Comparison of ENCODE assay signal across 8 cellular contexts in the genomic region with DNA sequence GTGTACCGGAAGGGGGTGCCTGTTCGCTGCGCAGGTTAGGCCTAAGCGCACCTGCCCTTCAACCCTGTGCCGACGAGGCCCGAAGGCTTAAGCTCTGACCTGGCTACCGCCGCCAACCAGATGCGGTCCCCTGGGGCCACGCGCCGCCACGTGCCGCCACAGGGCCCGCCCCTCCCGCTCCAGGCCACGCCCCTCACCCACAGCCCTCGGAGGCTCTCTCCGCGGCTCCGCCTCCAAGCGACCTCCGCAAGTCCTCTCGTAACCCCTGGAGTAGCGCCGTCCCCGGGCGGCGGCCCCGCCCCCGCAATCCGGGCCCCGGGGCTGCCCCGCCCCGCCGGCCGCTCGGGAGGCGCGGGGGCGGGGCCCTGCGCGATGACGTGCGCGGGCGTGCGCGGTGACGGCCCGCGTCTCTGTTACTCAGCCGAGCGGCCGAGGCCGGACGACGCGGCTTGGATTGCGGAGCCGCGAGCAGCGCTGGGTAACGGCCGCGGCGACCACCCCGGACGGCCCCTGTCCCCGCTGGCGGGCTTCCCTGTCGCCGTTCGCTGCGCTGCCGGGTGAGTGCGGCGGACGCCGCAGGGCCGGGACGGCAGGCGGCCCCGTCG. TPM values are rescaled to one million over a fixed set of nuclear protein-coding genes. Genes with fewer than 3 reads are reported as not detected.
A peak's percentile ranks its signal among the peaks of the same experiment; 100 is the strongest.
DNase-seq lines count a peak whose midpoint lies in the region; ATAC-seq and TF ChIP-seq lines count a peak whose summit lies in the region.

A gene (plus strand): TSS at position 413 of the 605 bp plus-strand sequence. CDS start 94,984 bp downstream, outside the sequence.

- H3K27me3 Mint-ChIP-seq in GM23338 (ENCODE audit: insufficient read depth, low read depth, poor library complexity) = peaks cover 2% of the 10 kb centered on the region
- peaks cover 0 to 2% (median 0%) of the 10 kb centered on the region in 5 donors for H3K27me3 Mint-ChIP-seq in naive thymus-derived CD4-positive, alpha-beta T cell
- peaks cover 0 to 4% of the 10 kb centered on the region in 2 donors for H3K27me3 Mint-ChIP-seq in stimulated activated naive B cell treated with anti-CD40 and anti-IgM and Interleukin-4, amounts not matched to agents 10 μg/mL and 1 μg/mL and 100 μg/mL, for 72 hours

- POLR2A ChIA-PET in naive thymus-derived CD4-positive, alpha-beta T cell (lab: Charles Lee) = interaction anchor here (0.6 kb wide), 1 partner anchor 15 kb away, joined by 3 read pairs; no protein-coding TSS in a partner anchor

- intact Hi-C loops in naive thymus-derived CD4-positive, alpha-beta T cell (cut with micrococcal nuclease) = loop anchor here (1.0 to 5.0 kb wide), 7 partner anchors 56 to 1233 kb away; a partner anchor contains a TSS

- H3K27me3 ChIP-seq in DOHH2 (ENCODE audit: control insufficient read depth, low read length) = peaks cover 3% of the 10 kb centered on the region; the same call in 1 of the 2 replicates
- 0 out of 2 replicates have a peak, but pooled peaks cover 6% of the 10 kb centered on the region for H3K27me3 ChIP-seq in GM23338 (ENCODE audit: insufficient read depth)
- peaks cover 12% of the 10 kb centered on the region for H3K27me3 ChIP-seq in fibroblast of lung (ENCODE audit: control insufficient read depth, insufficient read depth, low read length)
- H3K27me3 ChIP-seq in naive thymus-derived CD4-positive, alpha-beta T cell (ENCODE audit: control insufficient read depth in 2 of 2, insufficient read depth in 2 of 2, low read length in 2 of 2) = no peaks in the 10 kb centered on the region

- peak; percentile 89 for ATAC-seq in GM23338
- peak; percentile 94 for ATAC-seq in naive thymus-derived CD4-positive, alpha-beta T cell
- peak; percentile 84 to 89 for ATAC-seq in stimulated activated naive B cell treated with anti-CD40 and anti-IgM and Interleukin-4, amounts not matched to agents 10 μg/mL and 1 μg/mL and 100 μg/mL, for 72 hours (replicated peaks)

- peak; percentile 96 for DNase-seq in GM23338 (ENCODE audit: low spot score)
- DNase-seq in Kasumi-1 (lab: John Stamatoyannopoulos, UW) = peak; percentile 92
- peak; percentile 93 for DNase-seq in RPMI8226
- peak; percentile 79 to 89 for DNase-seq in activated T-helper 1 cell treated with anti-CD3 and anti-CD28 coated beads, Interleukin-2, amount 50 U/mL, for 16 hours (ENCODE audit: low read depth in 1 of 2, low spot score in 1 of 2)
- peak; percentile 79 to 87 for DNase-seq in fibroblast of lung (ENCODE audit: low read depth in 2 of 2)
- peak; percentile 89 to 94 (median 93) for DNase-seq in naive thymus-derived CD4-positive, alpha-beta T cell
- DNase-seq in stimulated activated naive B cell treated with anti-CD40 and anti-IgM and Interleukin-4, amounts not matched to agents 10 μg/mL and 1 μg/mL and 100 μg/mL, for 72 hours = peak; percentile 92

- no peaks in the 10 kb centered on the region for H3K9me3 ChIP-seq in DOHH2 (ENCODE audit: control insufficient read depth, insufficient read depth, low read length)
- no peaks in the 10 kb centered on the region for H3K9me3 ChIP-seq in fibroblast of lung (ENCODE audit: control insufficient read depth, insufficient read depth, low read depth, low read length)
- H3K9me3 ChIP-seq in naive thymus-derived CD4-positive, alpha-beta T cell (ENCODE audit: control insufficient read depth in 2 of 3, low read length in 3 of 3) = no peaks in the 10 kb centered on the region

- peak within 1 kb of the TSS; percentile 99 for H2AFZ ChIP-seq in GM23338
- H2AFZ ChIP-seq in fibroblast of lung (ENCODE audit: low read length) = peak within 1 kb of the TSS; percentile 32

- H3K4me1 ChIP-seq in DOHH2 (ENCODE audit: control insufficient read depth, low read length) = peaks cover 27% of the 10 kb centered on the region
- H3K4me1 ChIP-seq in GM23338 (ENCODE audit: insufficient read depth) = peaks cover 13% of the 10 kb centered on the region
- peaks cover 5% of the 10 kb centered on the region for H3K4me1 ChIP-seq in fibroblast of lung (ENCODE audit: control insufficient read depth, extremely low read depth, insufficient read depth, low read length)
- peaks cover 12 to 15% of the 10 kb centered on the region in 2 donors for H3K4me1 ChIP-seq in naive thymus-derived CD4-positive, alpha-beta T cell (ENCODE audit: control insufficient read depth in 2 of 2, insufficient read depth in 2 of 2, low read length in 2 of 2)

- no peaks in the 10 kb centered on the region for H3F3A ChIP-seq in DOHH2 (ENCODE audit: control insufficient read depth, insufficient read depth)
- H3F3A ChIP-seq in GM23338 (replicated peaks; ENCODE audit: low read depth) = no peaks in the 10 kb centered on the region; the same call in 1 of the 2 replicates

- H4K20me1 ChIP-seq in DOHH2 (ENCODE audit: control insufficient read depth, insufficient read depth, low read depth, low read length) = peaks cover 14% of the 10 kb centered on the region; the same call in 1 of the 2 replicates
- H4K20me1 ChIP-seq in GM23338 (replicated peaks; ENCODE audit: insufficient read depth) = peaks cover 20% of the 10 kb centered on the region; the same call in 1 of the 2 replicates
- no peaks in the 10 kb centered on the region for H4K20me1 ChIP-seq in fibroblast of lung (ENCODE audit: control insufficient read depth, extremely low read depth, insufficient read depth, low read length)

- H3K36me3 ChIP-seq in DOHH2 (ENCODE audit: control insufficient read depth, low read length) (no peaks in the 10 kb centered on the region), GM23338 (ENCODE audit: insufficient read depth) (no peaks in the 10 kb centered on the region), fibroblast of lung (ENCODE audit: control insufficient read depth, insufficient read depth, low read length) (no peaks in the 10 kb centered on the region)
- no peaks in the 10 kb centered on the region for H3K36me3 ChIP-seq in naive thymus-derived CD4-positive, alpha-beta T cell (ENCODE audit: control insufficient read depth in 2 of 3, insufficient read depth in 3 of 3, low read length in 3 of 3)

- H3K4me2 ChIP-seq in DOHH2 (ENCODE audit: low read length) (peak within 1 kb of the TSS; percentile 97), GM23338 (peak within 1 kb of the TSS; percentile 85), fibroblast of lung (ENCODE audit: extremely low read depth, insufficient read depth, low read length) (peak within 1 kb of the TSS; percentile 83)

- no peak within 1 kb of the TSS for H3K27ac ChIP-seq in DOHH2 (ENCODE audit: low read depth, low read length)
- H3K27ac ChIP-seq in GM23338 (ENCODE audit: low read depth) = peak within 1 kb of the TSS; percentile 50; the same call in 1 of the 2 replicates
- H3K27ac ChIP-seq in fibroblast of lung (ENCODE audit: insufficient read depth, low read length) = peak within 1 kb of the TSS; percentile 85
- H3K27ac ChIP-seq in naive thymus-derived CD4-positive, alpha-beta T cell (ENCODE audit: low read depth, low read length) = peak within 1 kb of the TSS; percentile 93

- H3K27ac Mint-ChIP-seq in GM23338 = peak within 1 kb of the TSS; percentile 63
- H3K27ac Mint-ChIP-seq in naive thymus-derived CD4-positive, alpha-beta T cell = peak within 1 kb of the TSS; percentile 50 to 93 (median 83)
- H3K27ac Mint-ChIP-seq in stimulated activated naive B cell treated with anti-CD40 and anti-IgM and Interleukin-4, amounts not matched to agents 10 μg/mL and 1 μg/mL and 100 μg/mL, for 72 hours = peak within 1 kb of the TSS; percentile 71

- H3K4me3 ChIP-seq in DOHH2 (ENCODE audit: low read length) (peak within 1 kb of the TSS; percentile 82), GM23338 (peak within 1 kb of the TSS; percentile 92), fibroblast of lung (replicated peaks in 1 of 4; ENCODE audit: control extremely low read depth in 1 of 4, insufficient read depth in 1 of 4, low read depth in 3 of 4, low read length in 4 of 4) (peak within 1 kb of the TSS; percentile 79 to 86 (median 84))
- peak within 1 kb of the TSS; percentile 58 for H3K4me3 ChIP-seq in naive thymus-derived CD4-positive, alpha-beta T cell (ENCODE audit: low read length)

- H3K79me2 ChIP-seq in DOHH2 (ENCODE audit: control insufficient read depth, low read length) = peaks cover 40% of the 10 kb centered on the region
- H3K79me2 ChIP-seq in GM23338 (replicated peaks; ENCODE audit: insufficient read depth) = peaks cover 43% of the 10 kb centered on the region
- peaks cover 42% of the 10 kb centered on the region for H3K79me2 ChIP-seq in fibroblast of lung (ENCODE audit: control insufficient read depth, insufficient read depth, low read length)

- CTCF ChIA-PET in naive thymus-derived CD4-positive, alpha-beta T cell (lab: Charles Lee) = no interaction called here

- H3K9ac ChIP-seq in fibroblast of lung (ENCODE audit: insufficient read depth, low read length) = peak within 1 kb of the TSS; percentile 87

- peak within 1 kb of the TSS; percentile 80 for H3K4me3 Mint-ChIP-seq in GM23338
- H3K4me3 Mint-ChIP-seq in naive thymus-derived CD4-positive, alpha-beta T cell = peak within 1 kb of the TSS; percentile 75 to 90 (median 86)
- peak within 1 kb of the TSS; percentile 82 to 86 for H3K4me3 Mint-ChIP-seq in stimulated activated naive B cell treated with anti-CD40 and anti-IgM and Interleukin-4, amounts not matched to agents 10 μg/mL and 1 μg/mL and 100 μg/mL, for 72 hours

- TF ChIP-seq CTCF in DOHH2 (IDR thresholded peaks at IDR 0.05; ENCODE audit: low read depth, low read length, poor library complexity, severe bottlenecking) (no peak), GM23338 (conservative IDR thresholded peaks at IDR 0.05; ENCODE audit: low read depth in 2 of 2) (peak in 1 of 2 experiments; percentile 30; a peak in 1 of 4 replicates), fibroblast of lung (conservative IDR thresholded peaks at IDR 0.05 in 1 of 2, IDR thresholded peaks at IDR 0.05 in 1 of 2; ENCODE audit: low read depth in 1 of 2, low read length in 2 of 2) (no peak)

- H3K9me2 ChIP-seq in DOHH2 (replicated peaks; ENCODE audit: control insufficient read depth, low read length) (no peaks in the 10 kb centered on the region), GM23338 (ENCODE audit: insufficient read depth) (peaks cover 9% of the 10 kb centered on the region; the same call in 1 of the 2 replicates)

- H3K4me1 Mint-ChIP-seq in GM23338 = peaks cover 21% of the 10 kb centered on the region
- H3K4me1 Mint-ChIP-seq in naive thymus-derived CD4-positive, alpha-beta T cell = peaks cover 21 to 42% (median 32%) of the 10 kb centered on the region in 7 donors
- peaks cover 28 to 47% of the 10 kb centered on the region in 2 donors for H3K4me1 Mint-ChIP-seq in stimulated activated naive B cell treated with anti-CD40 and anti-IgM and Interleukin-4, amounts not matched to agents 10 μg/mL and 1 μg/mL and 100 μg/mL, for 72 hours

- no peaks in the 10 kb centered on the region; the same call in 2 of the 3 replicates for H3K9me3 Mint-ChIP-seq in GM23338
- H3K9me3 Mint-ChIP-seq in naive thymus-derived CD4-positive, alpha-beta T cell = peaks cover 0 to 1% (median 0%) of the 10 kb centered on the region in 11 donors
- no peaks in the 10 kb centered on the region for H3K9me3 Mint-ChIP-seq in stimulated activated naive B cell treated with anti-CD40 and anti-IgM and Interleukin-4, amounts not matched to agents 10 μg/mL and 1 μg/mL and 100 μg/mL, for 72 hours

- no peaks in the 10 kb centered on the region for H3K36me3 Mint-ChIP-seq in GM23338 (ENCODE audit: low read depth)
- H3K36me3 Mint-ChIP-seq in naive thymus-derived CD4-positive, alpha-beta T cell = peaks cover 0 to 1% (median 0%) of the 10 kb centered on the region in 5 donors
- no peaks in the 10 kb centered on the region for H3K36me3 Mint-ChIP-seq in stimulated activated naive B cell treated with anti-CD40 and anti-IgM and Interleukin-4, amounts not matched to agents 10 μg/mL and 1 μg/mL and 100 μg/mL, for 72 hours

RNA-seq across cellular contexts. Expression of the gene that starts here (rescaled TPM):
- 63.5 and 73.6 TPM in 2 replicates for total RNA-seq in GM23338 (2014; rRNA removed; shearing (Covaris generic))
- 40.0 and 52.4 TPM in 2 replicates for polyA plus RNA-seq in GM23338 (2016; fragmentation: Nextera tagmentation; extraction: Ambion mirVana)
- total RNA-seq in fibroblast of lung = 24.4 and 29.4 TPM in 2 replicates
- polyA plus RNA-seq in fibroblast of lung = 39.1 and 53.7 TPM in 2 replicates
- 23.8 and 25.4 TPM in 2 replicates for polyA plus RNA-seq in fibroblast of lung (2012)
- polyA minus RNA-seq in fibroblast of lung (ENCODE audit: low replicate concordance) = 4.8 and 5.5 TPM in 2 replicates
- 10 to 100 TPM; 33.6 to 63.9 (median 45.2) TPM for total RNA-seq in naive thymus-derived CD4-positive, alpha-beta T cell
- 10 to 100 TPM; 22.2 to 25.8 TPM for polyA plus RNA-seq in naive thymus-derived CD4-positive, alpha-beta T cell
